Comparison of ENCODE assay signal across 8 cellular contexts in the genomic region with DNA sequence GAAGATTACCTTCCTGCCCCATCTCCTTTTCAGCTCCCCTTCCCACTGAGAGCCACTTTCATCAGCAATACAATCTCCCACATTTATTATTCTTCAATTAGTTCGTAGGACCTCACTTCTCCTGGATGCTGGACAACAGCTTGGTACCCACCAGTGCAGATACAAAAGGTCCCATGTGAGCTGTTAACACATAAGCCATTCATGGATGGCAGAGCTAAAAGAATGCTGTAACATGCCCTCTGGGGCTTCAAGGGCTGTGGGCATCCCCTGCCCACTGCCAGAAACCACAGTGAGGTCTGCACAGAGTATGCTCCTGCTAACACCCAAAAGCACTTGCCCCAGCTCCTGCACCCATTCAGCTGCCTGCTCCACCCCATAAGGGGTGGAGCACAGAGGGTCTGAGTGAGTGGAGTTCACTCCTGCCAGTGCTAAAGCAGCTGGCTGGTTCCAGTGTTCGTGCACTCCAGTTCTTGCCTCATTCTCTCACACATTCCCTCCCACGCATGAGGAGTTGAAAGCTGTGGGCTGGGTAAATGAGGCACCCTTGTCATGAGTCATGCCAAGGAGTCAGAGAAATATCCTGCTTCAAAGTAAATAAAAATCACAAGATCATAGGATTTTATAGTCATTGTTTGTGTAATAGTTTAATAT.
DNase-seq lines count a peak whose midpoint lies in the region; ATAC-seq and TF ChIP-seq lines count a peak whose summit lies in the region.
"Had no signal": no experiment of that assay in that cellular context is flagged by ENCODE, and none has a peak within 500 bp of the region (broad histone marks: within the 10 kb centered on the region; RNA-seq: fewer than 3 reads in every experiment).

No MANE protein-coding gene starts in this region.

- no peaks in the 10 kb centered on the region for H3K36me3 Mint-ChIP-seq in osteocyte (ENCODE audit: unreplicated experiment)

- H3K27me3 ChIP-seq in heart right ventricle = no peaks in the 10 kb centered on the region
- H3K27me3 ChIP-seq: SJCRH30 had no signal

- intact Hi-C loops in heart right ventricle (cut with DNase I) = no loop called here

- peak; percentile 94 for ATAC-seq in GM19463 (IDR thresholded peaks at IDR 0.05; ENCODE audit: unreplicated experiment)
- peak; percentile 61 for ATAC-seq in HG03066 (IDR thresholded peaks at IDR 0.05; ENCODE audit: low read depth, unreplicated experiment)
- no peak for ATAC-seq in heart right ventricle

- no peaks in the 10 kb centered on the region for H3K36me3 ChIP-seq in heart right ventricle
- H3K36me3 ChIP-seq: SJCRH30 had no signal

- H3K27me3 Mint-ChIP-seq in osteocyte (ENCODE audit: unreplicated experiment) = peaks cover 10% of the 10 kb centered on the region

- no peaks in the 10 kb centered on the region for H3K9me3 ChIP-seq in heart right ventricle
- H3K9me3 ChIP-seq: SJCRH30 had no signal

- no peaks in the 10 kb centered on the region for H3K4me1 ChIP-seq in heart right ventricle
- H3K4me1 ChIP-seq: SJCRH30 had no signal

- H3K4me1 Mint-ChIP-seq in osteocyte (ENCODE audit: unreplicated experiment) = peaks cover 7% of the 10 kb centered on the region

- WGBS in heart right ventricle, 2 donors = 61 to 62% methylated on average over 3 of the region's 3 CpGs

- no peak overlapping the region for H3K4me3 Mint-ChIP-seq in osteocyte (ENCODE audit: unreplicated experiment)

- H3K4me3 ChIP-seq in heart right ventricle = no peak overlapping the region
- H3K4me3 ChIP-seq: SJCRH30 had no signal

- H3K27ac ChIP-seq in heart right ventricle = no peak overlapping the region
- H3K27ac ChIP-seq: SJCRH30 had no signal

- no peaks in the 10 kb centered on the region for H3K9me3 Mint-ChIP-seq in osteocyte (ENCODE audit: unreplicated experiment)

- H3K27ac Mint-ChIP-seq in osteocyte (ENCODE audit: unreplicated experiment) = peak overlapping the region; percentile 18

- TF ChIP-seq CTCF in osteocyte (IDR thresholded peaks at IDR 0.05) (no peak), heart right ventricle (IDR thresholded peaks at IDR 0.05) (no peak)

- DNase-seq in UCSD-AML1 (lab: John Stamatoyannopoulos, UW; ENCODE audit: unreplicated experiment) (peak; percentile 27), osteocyte (ENCODE audit: extremely low spot score, unreplicated experiment) (no peak), NCI-H2107 treated with DMSO at 0.1 percent for 48 hours (lab: John Stamatoyannopoulos, UW; ENCODE audit: unreplicated experiment) (no peak), DMS153 treated with DMSO at 0.1 percent for 48 hours (lab: John Stamatoyannopoulos, UW; ENCODE audit: unreplicated experiment) (no peak), heart right ventricle (no peak)

Comparison
In these comparisons a context has a peak if more than half of its experiments do, and no peak if none do; other contexts are left out.
1. ATAC-seq: peak in GM19463 (single experiment) and HG03066 (single experiment); none in heart right ventricle (0 of 8).